In genomic region chr1:22044690-22045420, GRCh38 we compare ENCODE assay signal across 10 cellular contexts. TPM values are rescaled to one million over a fixed set of nuclear protein-coding genes. Genes with fewer than 3 reads are reported as not detected.
DNase-seq lines count a peak whose midpoint lies in the region; ATAC-seq and TF ChIP-seq lines count a peak whose summit lies in the region.
"Had no signal": no experiment of that assay in that cellular context is flagged by ENCODE, and none has a peak within 500 bp of the region (broad histone marks: within the 10 kb centered on the region; RNA-seq: fewer than 3 reads in every experiment).

No MANE protein-coding gene starts in this region.

- intact Hi-C loops in activated CD4-positive, alpha-beta T cell treated with anti-CD3 and anti-CD28 coated beads for 36 hours (cut with DNase I, micrococcal nuclease): no loop called here

- H3K9me3 Mint-ChIP-seq in activated CD4-positive, alpha-beta T cell treated with anti-CD3 and anti-CD28 coated beads for 36 hours (ENCODE audit: low read depth): peaks cover 4% of the 10 kb centered on the region
- H3K9me3 Mint-ChIP-seq in stimulated activated memory B cell treated with anti-CD40 and anti-IgM and Interleukin-4, amounts not matched to agents 10 μg/mL and 1 μg/mL and 100 μg/mL, for 72 hours: peaks cover 4% of the 10 kb centered on the region

- no peak for DNase-seq in activated CD4-positive, alpha-beta T cell treated with anti-CD3 and anti-CD28 coated beads for 36 hours
- no peak for DNase-seq in activated CD4-positive, alpha-beta T cell treated with anti-CD3 and anti-CD28 coated beads for 1 hour
- peak; percentile 26 for DNase-seq in RPMI7951 (ENCODE audit: low read depth)
- DNase-seq in NCI-H146 treated with DMSO at 0.1 percent for 48 hours (lab: John Stamatoyannopoulos, UW; ENCODE audit: unreplicated experiment): no peak
- DNase-seq in coronary artery (ENCODE audit: low spot score): no peak
- DNase-seq in NCI-H187 (lab: John Stamatoyannopoulos, UW): no peak

- peaks cover 69% of the 10 kb centered on the region for H3K4me1 Mint-ChIP-seq in activated CD4-positive, alpha-beta T cell treated with anti-CD3 and anti-CD28 coated beads for 36 hours
- H3K4me1 Mint-ChIP-seq in stimulated activated memory B cell treated with anti-CD40 and anti-IgM and Interleukin-4, amounts not matched to agents 10 μg/mL and 1 μg/mL and 100 μg/mL, for 72 hours: peaks cover 54% of the 10 kb centered on the region

- CTCF ChIA-PET in activated CD4-positive, alpha-beta T cell treated with anti-CD3 and anti-CD28 coated beads for 36 hours (lab: Charles Lee): interaction anchor here (0.6 to 2.3 kb wide), 2 partner anchors 13 to 17 kb away, joined by 3 to 9 read pairs; no protein-coding TSS in a partner anchor

- H3K4me3 Mint-ChIP-seq in activated CD4-positive, alpha-beta T cell treated with anti-CD3 and anti-CD28 coated beads for 36 hours: no peak overlapping the region
- H3K4me3 Mint-ChIP-seq in stimulated activated memory B cell treated with anti-CD40 and anti-IgM and Interleukin-4, amounts not matched to agents 10 μg/mL and 1 μg/mL and 100 μg/mL, for 72 hours: no peak overlapping the region

- H3K9me3 ChIP-seq in esophagus (ENCODE audit: control insufficient read depth in 2 of 2, insufficient read depth in 1 of 2, low read depth in 1 of 2, low read length in 1 of 2): no peaks in the 10 kb centered on the region

- H3K36me3 Mint-ChIP-seq in activated CD4-positive, alpha-beta T cell treated with anti-CD3 and anti-CD28 coated beads for 36 hours (ENCODE audit: low read depth): peaks cover 4% of the 10 kb centered on the region
- peaks cover 6% of the 10 kb centered on the region for H3K36me3 Mint-ChIP-seq in stimulated activated memory B cell treated with anti-CD40 and anti-IgM and Interleukin-4, amounts not matched to agents 10 μg/mL and 1 μg/mL and 100 μg/mL, for 72 hours

- TF ChIP-seq CTCF in coronary artery (IDR thresholded peaks at IDR 0.05): no peak

- 36 to 52% methylated on average over 3 of the region's 3 CpGs for WGBS in esophagus, 2 donors

- POLR2A ChIA-PET in activated CD4-positive, alpha-beta T cell treated with anti-CD3 and anti-CD28 coated beads for 36 hours (lab: Charles Lee): no interaction called here

- no peaks in the 10 kb centered on the region for H3K36me3 ChIP-seq in esophagus (ENCODE audit: control insufficient read depth in 2 of 2, insufficient read depth in 2 of 2, low read length in 1 of 2)

- H3K4me1 ChIP-seq in esophagus (ENCODE audit: control insufficient read depth in 2 of 2, insufficient read depth in 2 of 2, low read length in 1 of 2): peaks cover 0 to 13% of the 10 kb centered on the region in 2 donors

- peak overlapping the region; percentile 63 for H3K27ac Mint-ChIP-seq in activated CD4-positive, alpha-beta T cell treated with anti-CD3 and anti-CD28 coated beads for 36 hours
- peak overlapping the region; percentile 2 for H3K27ac Mint-ChIP-seq in stimulated activated memory B cell treated with anti-CD40 and anti-IgM and Interleukin-4, amounts not matched to agents 10 μg/mL and 1 μg/mL and 100 μg/mL, for 72 hours

- ATAC-seq in activated CD4-positive, alpha-beta T cell treated with anti-CD3 and anti-CD28 coated beads for 36 hours: no peak
- ATAC-seq in stimulated activated memory B cell treated with anti-CD40 and anti-IgM and Interleukin-4, amounts not matched to agents 10 μg/mL and 1 μg/mL and 100 μg/mL, for 72 hours: no peak

- H3K27me3 ChIP-seq in esophagus (ENCODE audit: control insufficient read depth in 1 of 2, insufficient read depth in 2 of 2, low read length in 2 of 2): no peaks in the 10 kb centered on the region

- H3K27ac ChIP-seq in esophagus (ENCODE audit: low read depth in 2 of 2, low read length in 1 of 2) (peak overlapping the region; percentile 61 to 80), coronary artery (no peak overlapping the region)

- H3K27me3 Mint-ChIP-seq in activated CD4-positive, alpha-beta T cell treated with anti-CD3 and anti-CD28 coated beads for 36 hours: no peaks in the 10 kb centered on the region
- H3K27me3 Mint-ChIP-seq in stimulated activated memory B cell treated with anti-CD40 and anti-IgM and Interleukin-4, amounts not matched to agents 10 μg/mL and 1 μg/mL and 100 μg/mL, for 72 hours: no peaks in the 10 kb centered on the region

- H3K4me3 ChIP-seq in esophagus (ENCODE audit: low read depth in 1 of 2, low read length in 2 of 2) (no peak overlapping the region), coronary artery (no peak overlapping the region)

RNA-seq across cellular contexts. Expression of gene CDC42, which starts 7.7 kb away (rescaled TPM):
- 100 to 1,000 TPM; 298 to 339 TPM for total RNA-seq in activated CD4-positive, alpha-beta T cell treated with anti-CD3 and anti-CD28 coated beads for 36 hours
- total RNA-seq in RPMI7951 (2014; rRNA removed; shearing (Covaris generic)): 554 and 659 TPM in 2 replicates
- polyA plus RNA-seq in esophagus: 100 to 1,000 TPM; 100 to 138 TPM

RNA-seq across cellular contexts. Expression of gene CELA3A, which starts 43.4 kb away (rescaled TPM):
- not detected for total RNA-seq in activated CD4-positive, alpha-beta T cell treated with anti-CD3 and anti-CD28 coated beads for 36 hours
- total RNA-seq in RPMI7951 (2014; rRNA removed; shearing (Covaris generic)): not detected in 2 replicates
- polyA plus RNA-seq in esophagus: 1 to 10 TPM in 1 of 2 donors, under 1 TPM in 1; 0.47 to 2.6 TPM
- total RNA-seq: kidney epithelial cell, NCI-H460 had no signal

Comparison
In these comparisons a context has a peak if more than half of its experiments do, and no peak if none do; other contexts are left out.
1. H3K27ac ChIP-seq: peak in esophagus (2 of 2); none in coronary artery (0 of 2).